In the genomic region with DNA sequence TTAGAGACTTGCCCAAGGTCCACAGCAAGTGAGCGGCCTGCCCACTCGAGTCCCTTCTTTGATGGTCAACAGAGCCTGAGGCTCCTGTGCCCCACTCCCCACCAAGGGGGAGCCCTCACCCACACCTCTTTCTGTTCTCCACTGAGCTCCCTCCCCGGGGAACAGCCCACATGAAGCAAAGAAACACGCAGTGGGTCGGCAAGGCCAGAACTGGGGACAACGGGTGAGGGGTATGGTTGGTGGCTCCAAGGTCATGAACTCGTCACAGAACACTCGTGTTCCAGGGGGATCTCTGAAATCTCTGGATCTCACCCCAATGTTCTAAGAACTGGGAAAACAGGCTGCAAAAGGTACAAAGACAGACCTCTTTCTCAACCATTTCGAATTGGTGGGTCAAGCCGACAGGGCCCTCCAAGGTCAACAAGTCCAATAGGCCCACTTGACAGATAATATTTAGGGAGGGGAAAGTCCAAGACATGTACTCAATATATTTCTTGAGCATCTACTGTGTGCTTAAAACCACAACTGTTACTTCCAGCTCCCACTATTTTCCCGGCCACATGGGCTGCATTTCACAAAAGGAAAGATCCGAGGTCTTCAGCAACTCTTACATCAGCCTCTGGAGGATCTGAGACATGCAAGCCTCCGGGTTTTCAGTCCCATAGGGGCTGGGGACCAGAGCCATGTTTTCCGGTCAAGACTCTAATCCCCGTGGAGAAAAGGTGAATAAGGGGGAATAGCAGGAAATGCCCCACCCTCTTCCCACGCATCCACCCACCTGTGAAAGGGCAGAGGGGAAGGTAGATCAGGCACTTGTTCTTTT, we compare ENCODE assay signal across 1 cellular context.
TF ChIP-seq lines count a peak whose summit lies in the region.

No MANE protein-coding gene starts in this region.

TF ChIP-seq in HepG2, 621 proteins besides CTCF, POLR2A, EP300 and RAD21 (continued from another document and continues in another):
- no peak for TF ChIP-seq ARID5B (CRISPR knock-in tag; IDR thresholded peaks at IDR 0.05)
- no peak for TF ChIP-seq FUBP1 (CRISPR knock-in tag; IDR thresholded peaks at IDR 0.05; ENCODE audit: borderline replicate concordance)
- no peak for TF ChIP-seq KMT2A (CRISPR knock-in tag; IDR thresholded peaks at IDR 0.05)
- TF ChIP-seq, protein P1, sequence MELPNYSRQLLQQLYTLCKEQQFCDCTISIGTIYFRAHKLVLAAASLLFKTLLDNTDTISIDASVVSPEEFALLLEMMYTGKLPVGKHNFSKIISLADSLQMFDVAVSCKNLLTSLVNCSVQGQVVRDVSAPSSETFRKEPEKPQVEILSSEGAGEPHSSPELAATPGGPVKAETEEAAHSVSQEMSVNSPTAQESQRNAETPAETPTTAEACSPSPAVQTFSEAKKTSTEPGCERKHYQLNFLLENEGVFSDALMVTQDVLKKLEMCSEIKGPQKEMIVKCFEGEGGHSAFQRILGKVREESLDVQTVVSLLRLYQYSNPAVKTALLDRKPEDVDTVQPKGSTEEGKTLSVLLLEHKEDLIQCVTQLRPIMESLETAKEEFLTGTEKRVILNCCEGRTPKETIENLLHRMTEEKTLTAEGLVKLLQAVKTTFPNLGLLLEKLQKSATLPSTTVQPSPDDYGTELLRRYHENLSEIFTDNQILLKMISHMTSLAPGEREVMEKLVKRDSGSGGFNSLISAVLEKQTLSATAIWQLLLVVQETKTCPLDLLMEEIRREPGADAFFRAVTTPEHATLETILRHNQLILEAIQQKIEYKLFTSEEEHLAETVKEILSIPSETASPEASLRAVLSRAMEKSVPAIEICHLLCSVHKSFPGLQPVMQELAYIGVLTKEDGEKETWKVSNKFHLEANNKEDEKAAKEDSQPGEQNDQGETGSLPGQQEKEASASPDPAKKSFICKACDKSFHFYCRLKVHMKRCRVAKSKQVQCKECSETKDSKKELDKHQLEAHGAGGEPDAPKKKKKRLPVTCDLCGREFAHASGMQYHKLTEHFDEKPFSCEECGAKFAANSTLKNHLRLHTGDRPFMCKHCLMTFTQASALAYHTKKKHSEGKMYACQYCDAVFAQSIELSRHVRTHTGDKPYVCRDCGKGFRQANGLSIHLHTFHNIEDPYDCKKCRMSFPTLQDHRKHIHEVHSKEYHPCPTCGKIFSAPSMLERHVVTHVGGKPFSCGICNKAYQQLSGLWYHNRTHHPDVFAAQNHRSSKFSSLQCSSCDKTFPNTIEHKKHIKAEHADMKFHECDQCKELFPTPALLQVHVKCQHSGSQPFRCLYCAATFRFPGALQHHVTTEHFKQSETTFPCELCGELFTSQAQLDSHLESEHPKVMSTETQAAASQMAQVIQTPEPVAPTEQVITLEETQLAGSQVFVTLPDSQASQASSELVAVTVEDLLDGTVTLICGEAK (IDR thresholded peaks at IDR 0.05), result no peak
- TF ChIP-seq, protein P1 (CRISPR knock-in tag; IDR thresholded peaks at IDR 0.05), result peak; percentile 5; the same call in 1 of the 2 replicates
- no peak for TF ChIP-seq ZBTB21 (CRISPR knock-in tag; IDR thresholded peaks at IDR 0.05)
- TF ChIP-seq CEBPB (IDR thresholded peaks at IDR 0.05; ENCODE audit: borderline replicate concordance, low read depth, low read length), result no peak
- TF ChIP-seq, protein P2, sequence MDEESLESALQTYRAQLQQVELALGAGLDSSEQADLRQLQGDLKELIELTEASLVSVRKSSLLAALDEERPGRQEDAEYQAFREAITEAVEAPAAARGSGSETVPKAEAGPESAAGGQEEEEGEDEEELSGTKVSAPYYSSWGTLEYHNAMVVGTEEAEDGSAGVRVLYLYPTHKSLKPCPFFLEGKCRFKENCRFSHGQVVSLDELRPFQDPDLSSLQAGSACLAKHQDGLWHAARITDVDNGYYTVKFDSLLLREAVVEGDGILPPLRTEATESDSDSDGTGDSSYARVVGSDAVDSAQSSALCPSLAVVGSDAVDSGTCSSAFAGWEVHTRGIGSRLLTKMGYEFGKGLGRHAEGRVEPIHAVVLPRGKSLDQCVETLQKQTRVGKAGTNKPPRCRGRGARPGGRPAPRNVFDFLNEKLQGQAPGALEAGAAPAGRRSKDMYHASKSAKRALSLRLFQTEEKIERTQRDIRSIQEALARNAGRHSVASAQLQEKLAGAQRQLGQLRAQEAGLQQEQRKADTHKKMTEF (CRISPR knock-in tag; IDR thresholded peaks at IDR 0.05), result no peak
- no peak for TF ChIP-seq TP53 (CRISPR knock-in tag; conservative IDR thresholded peaks at IDR 0.05)
- TF ChIP-seq FOXK1 (CRISPR knock-in tag; IDR thresholded peaks at IDR 0.05; ENCODE audit: borderline replicate concordance, low read depth), result no peak; the same call in 1 of the 2 replicates
- TF ChIP-seq JUNB (CRISPR knock-in tag; IDR thresholded peaks at IDR 0.05; ENCODE audit: borderline replicate concordance), result no peak
- 0 out of 2 replicates have a peak, but pooled peaks have one; percentile 63 for TF ChIP-seq ZNF790 (CRISPR knock-in tag; IDR thresholded peaks at IDR 0.05; ENCODE audit: borderline replicate concordance)
- TF ChIP-seq CEBPG (CRISPR knock-in tag; IDR thresholded peaks at IDR 0.05), result no peak
- TF ChIP-seq ZNF572 (CRISPR knock-in tag; IDR thresholded peaks at IDR 0.05), result peak; percentile 78
- no peak for TF ChIP-seq IRF9 (CRISPR knock-in tag; IDR thresholded peaks at IDR 0.05; ENCODE audit: borderline replicate concordance)
- TF ChIP-seq MBD4 (IDR thresholded peaks at IDR 0.05; ENCODE audit: borderline replicate concordance, low read length), result no peak
- no peak for TF ChIP-seq PLRG1 (conservative IDR thresholded peaks at IDR 0.05)
- no peak for TF ChIP-seq MAFF (IDR thresholded peaks at IDR 0.05; ENCODE audit: low read depth, low read length)
- no peak for TF ChIP-seq POLR2AphosphoS2 (IDR thresholded peaks at IDR 0.05; ENCODE audit: low read depth, low read length)
- TF ChIP-seq, protein P3, sequence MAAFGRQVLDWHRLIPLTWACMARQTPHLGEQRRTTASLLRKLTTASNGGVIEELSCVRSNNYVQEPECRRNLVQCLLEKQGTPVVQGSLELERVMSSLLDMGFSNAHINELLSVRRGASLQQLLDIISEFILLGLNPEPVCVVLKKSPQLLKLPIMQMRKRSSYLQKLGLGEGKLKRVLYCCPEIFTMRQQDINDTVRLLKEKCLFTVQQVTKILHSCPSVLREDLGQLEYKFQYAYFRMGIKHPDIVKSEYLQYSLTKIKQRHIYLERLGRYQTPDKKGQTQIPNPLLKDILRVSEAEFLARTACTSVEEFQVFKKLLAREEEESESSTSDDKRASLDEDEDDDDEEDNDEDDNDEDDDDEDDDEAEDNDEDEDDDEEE (CRISPR knock-in tag; IDR thresholded peaks at IDR 0.05), result 0 out of 2 replicates have a peak, but pooled peaks have one; percentile 63
- TF ChIP-seq, protein P4, sequence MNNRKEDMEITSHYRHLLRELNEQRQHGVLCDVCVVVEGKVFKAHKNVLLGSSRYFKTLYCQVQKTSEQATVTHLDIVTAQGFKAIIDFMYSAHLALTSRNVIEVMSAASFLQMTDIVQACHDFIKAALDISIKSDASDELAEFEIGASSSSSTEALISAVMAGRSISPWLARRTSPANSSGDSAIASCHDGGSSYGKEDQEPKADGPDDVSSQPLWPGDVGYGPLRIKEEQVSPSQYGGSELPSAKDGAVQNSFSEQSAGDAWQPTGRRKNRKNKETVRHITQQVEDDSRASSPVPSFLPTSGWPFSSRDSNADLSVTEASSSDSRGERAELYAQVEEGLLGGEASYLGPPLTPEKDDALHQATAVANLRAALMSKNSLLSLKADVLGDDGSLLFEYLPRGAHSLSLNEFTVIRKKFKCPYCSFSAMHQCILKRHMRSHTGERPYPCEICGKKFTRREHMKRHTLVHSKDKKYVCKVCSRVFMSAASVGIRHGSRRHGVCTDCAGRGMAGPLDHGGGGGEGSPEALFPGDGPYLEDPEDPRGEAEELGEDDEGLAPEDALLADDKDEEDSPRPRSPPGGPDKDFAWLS (CRISPR knock-in tag; IDR thresholded peaks at IDR 0.05; ENCODE audit: borderline replicate concordance), result no peak
- peak; percentile 11 for TF ChIP-seq ZNF713 (CRISPR knock-in tag; IDR thresholded peaks at IDR 0.05)
- 0 out of 2 replicates have a peak, but pooled peaks have one; percentile 3 for TF ChIP-seq ZBTB14 (CRISPR knock-in tag; IDR thresholded peaks at IDR 0.05)
- TF ChIP-seq, protein P5, sequence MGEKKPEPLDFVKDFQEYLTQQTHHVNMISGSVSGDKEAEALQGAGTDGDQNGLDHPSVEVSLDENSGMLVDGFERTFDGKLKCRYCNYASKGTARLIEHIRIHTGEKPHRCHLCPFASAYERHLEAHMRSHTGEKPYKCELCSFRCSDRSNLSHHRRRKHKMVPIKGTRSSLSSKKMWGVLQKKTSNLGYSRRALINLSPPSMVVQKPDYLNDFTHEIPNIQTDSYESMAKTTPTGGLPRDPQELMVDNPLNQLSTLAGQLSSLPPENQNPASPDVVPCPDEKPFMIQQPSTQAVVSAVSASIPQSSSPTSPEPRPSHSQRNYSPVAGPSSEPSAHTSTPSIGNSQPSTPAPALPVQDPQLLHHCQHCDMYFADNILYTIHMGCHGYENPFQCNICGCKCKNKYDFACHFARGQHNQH (CRISPR knock-in tag; IDR thresholded peaks at IDR 0.05), result no peak
- TF ChIP-seq ZNF891 (CRISPR knock-in tag; IDR thresholded peaks at IDR 0.05), result no peak
- TF ChIP-seq ZNF780A (CRISPR knock-in tag; IDR thresholded peaks at IDR 0.05), result 0 out of 2 replicates have a peak, but pooled peaks have one; percentile 40
